Comparison of ENCODE assay signal across 19 cellular contexts in the genomic region with DNA sequence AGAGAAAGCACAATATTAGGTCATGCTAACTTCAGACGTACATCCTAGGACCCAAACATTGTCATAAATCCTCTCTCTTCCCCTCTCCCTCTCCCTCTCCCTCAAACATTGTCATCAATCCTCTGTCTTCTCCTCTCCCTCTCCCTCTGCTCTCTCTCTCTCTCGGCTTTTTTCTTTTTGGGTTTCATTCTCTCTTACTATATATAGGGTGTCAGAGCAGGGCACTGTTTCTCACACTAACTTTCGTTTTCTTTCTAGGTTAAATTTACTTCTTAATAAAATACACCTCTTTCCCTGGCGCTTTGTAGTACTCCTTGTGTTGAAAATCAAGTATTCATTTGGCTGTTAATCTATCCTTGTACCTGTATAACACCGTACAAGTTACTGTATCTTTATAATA. TPM values are rescaled to one million over a fixed set of nuclear protein-coding genes. Genes with fewer than 3 reads are reported as not detected.
DNase-seq lines count a peak whose midpoint lies in the region; ATAC-seq and TF ChIP-seq lines count a peak whose summit lies in the region.
"Had no signal": no experiment of that assay in that cellular context is flagged by ENCODE, and none has a peak within 500 bp of the region (broad histone marks: within the 10 kb centered on the region; RNA-seq: fewer than 3 reads in every experiment).

No MANE protein-coding gene starts in this region.

- 84 to 87% methylated on average over 5 of the region's 5 CpGs for WGBS in tibial nerve, 2 donors

- H3K4me1 ChIP-seq in tibial nerve = no peaks in the 10 kb centered on the region
- no peaks in the 10 kb centered on the region for H3K4me1 ChIP-seq in Peyer's patch
- H3K4me1 ChIP-seq: lower lobe of right lung, spleen had no signal

- DNase-seq in RPMI8226 (peak; percentile 6), tibial nerve (ENCODE audit: low spot score in 2 of 2) (no peak), SKM-1 (lab: John Stamatoyannopoulos, UW; ENCODE audit: unreplicated experiment) (no peak), Peyer's patch (no peak)
- DNase-seq: HCEC 1CT, hippocampal formation, islet precursor cell, lower lobe of right lung, MG63, SK-N-SH, spleen, substantia nigra, T1000 had no signal

- TF ChIP-seq POLR2A in tibial nerve (IDR thresholded peaks at IDR 0.05) (no peak), Peyer's patch (IDR thresholded peaks at IDR 0.05) (no peak)

- no peak for TF ChIP-seq EP300 in tibial nerve (IDR thresholded peaks at IDR 0.05)

- TF ChIP-seq CTCF in tibial nerve (IDR thresholded peaks at IDR 0.05) (no peak), Peyer's patch (IDR thresholded peaks at IDR 0.05) (no peak)

- H3K36me3 ChIP-seq in tibial nerve (peaks cover 0 to 28% (median 0%) of the 10 kb centered on the region in 3 donors), Peyer's patch (peaks cover 0 to 3% (median 0%) of the 10 kb centered on the region in 3 donors)
- H3K36me3 ChIP-seq: MG63 had no signal

- ATAC-seq in GM18498 (IDR thresholded peaks at IDR 0.05; ENCODE audit: unreplicated experiment) (peak; percentile 89), GM21447 (IDR thresholded peaks at IDR 0.05; ENCODE audit: unreplicated experiment) (peak; percentile 84), HG02973 (IDR thresholded peaks at IDR 0.05; ENCODE audit: unreplicated experiment) (peak; percentile 69), GM18907 (IDR thresholded peaks at IDR 0.05; ENCODE audit: unreplicated experiment) (no peak)
- ATAC-seq: activated CD4-positive, CD25-positive, alpha-beta regulatory T cell treated with anti-CD3 and anti-CD28 coated beads, Interleukin-2, amount 50 U/mL, for 24 hours; lower lobe of right lung; Panc1 had no signal

- no peaks in the 10 kb centered on the region for H3K27me3 ChIP-seq in tibial nerve
- no peaks in the 10 kb centered on the region for H3K27me3 ChIP-seq in Peyer's patch
- H3K27me3 ChIP-seq: MG63, spleen had no signal

- H3K9me3 ChIP-seq in tibial nerve (no peaks in the 10 kb centered on the region), Peyer's patch (no peaks in the 10 kb centered on the region)
- H3K9me3 ChIP-seq: lower lobe of right lung, MG63, SK-N-SH, spleen had no signal

- H3K4me3 ChIP-seq in tibial nerve (no peak overlapping the region), Peyer's patch (no peak overlapping the region)
- H3K4me3 ChIP-seq: lower lobe of right lung, MG63, spleen had no signal

- H3K27ac ChIP-seq in tibial nerve (no peak overlapping the region), Peyer's patch (no peak overlapping the region)
- H3K27ac ChIP-seq: lower lobe of right lung, spleen had no signal

RNA-seq across cellular contexts. Expression of gene HERC5, which starts 37.0 kb away (rescaled TPM):
- total RNA-seq in tibial nerve (1 to 10 TPM; 2.1 to 9.2 (median 6.5) TPM), Peyer's patch (10 to 100 TPM in 1 of 4 donors, 1 to 10 TPM in 3; 2.8 to 12.4 (median 4.0) TPM)

RNA-seq across cellular contexts. Expression of gene HERC6, which starts 41.2 kb away (rescaled TPM):
- total RNA-seq in tibial nerve (10 to 100 TPM in 3 of 4 donors, 1 to 10 TPM in 1; 6.0 to 19.2 (median 13.2) TPM), Peyer's patch (10 to 100 TPM in 1 of 4 donors, 1 to 10 TPM in 3; 5.8 to 17.2 (median 9.5) TPM)
